8 cellular contexts compared by ENCODE assay signal in genomic region chr12:131950182-131950913, GRCh38. TPM values are rescaled to one million over a fixed set of nuclear protein-coding genes. Genes with fewer than 3 reads are reported as not detected.
DNase-seq lines count a peak whose midpoint lies in the region; ATAC-seq and TF ChIP-seq lines count a peak whose summit lies in the region.

No MANE protein-coding gene starts in this region.

- peak overlapping the region; percentile 91 to 98 (median 97) for H3K9ac ChIP-seq in BLaER1 treated with 17β-estradiol and CSF1 and Interleukin-3, amounts not matched to agents 10 nM and 100 nM

- TF ChIP-seq CTCF in epithelial cell of esophagus (IDR thresholded peaks at IDR 0.05; ENCODE audit: insufficient read depth, low read depth, low read length, missing control alignments) (no peak), type B pancreatic cell (conservative IDR thresholded peaks at IDR 0.05) (no peak)

- H3K4me3 Mint-ChIP-seq in naive B cell: peak overlapping the region; percentile 84 to 96 (median 91)
- peak overlapping the region; percentile 90 for H3K4me3 Mint-ChIP-seq in type B pancreatic cell

- peak overlapping the region; percentile 75 to 99 (median 91) for H3K4me2 ChIP-seq in BLaER1 treated with 17β-estradiol and CSF1 and Interleukin-3, amounts not matched to agents 10 nM and 100 nM

- H3K9me3 Mint-ChIP-seq in naive B cell (no peaks in the 10 kb centered on the region), type B pancreatic cell (no peaks in the 10 kb centered on the region)

- DNase-seq in activated CD4-positive, alpha-beta T cell treated with anti-CD3 and anti-CD28 coated beads for 4 hours: peak; percentile 48 to 58
- DNase-seq in epithelial cell of esophagus (ENCODE audit: low read depth): peak; percentile 17
- peak; percentile 26 for DNase-seq in naive B cell
- peak; percentile 72 for DNase-seq in type B pancreatic cell (ENCODE audit: extremely low spot score, unreplicated experiment)
- DNase-seq in NCI-H187 (lab: John Stamatoyannopoulos, UW): no peak

- H3K27me3 Mint-ChIP-seq in naive B cell (no peaks in the 10 kb centered on the region), type B pancreatic cell (no peaks in the 10 kb centered on the region)

- H3K36me3 Mint-ChIP-seq in naive B cell (peaks cover 0 to under 1% of the 10 kb centered on the region in 2 donors), type B pancreatic cell (peaks cover 3% of the 10 kb centered on the region)

- peak overlapping the region; percentile 72 to 96 (median 92) for H3K27ac ChIP-seq in BLaER1 treated with 17β-estradiol and CSF1 and Interleukin-3, amounts not matched to agents 10 nM and 100 nM

- H3K9me3 ChIP-seq in BLaER1 treated with 17β-estradiol and CSF1 and Interleukin-3, amounts not matched to agents 10 nM and 100 nM (replicated peaks in 1 of 11): no peaks in the 10 kb centered on the region

- peak; percentile 36 for ATAC-seq in GM19351 (IDR thresholded peaks at IDR 0.05; ENCODE audit: unreplicated experiment)
- ATAC-seq in HG03439 (IDR thresholded peaks at IDR 0.05; ENCODE audit: unreplicated experiment): peak; percentile 41
- ATAC-seq in naive B cell (ENCODE audit: low read depth in 2 of 2): peak; percentile 8 to 11

- H3K4me1 Mint-ChIP-seq in naive B cell (peaks cover 16 to 46% (median 35%) of the 10 kb centered on the region in 3 donors), type B pancreatic cell (ENCODE audit: unreplicated experiment) (peaks cover 15% of the 10 kb centered on the region)

- H3K27ac Mint-ChIP-seq in naive B cell (peak overlapping the region; percentile 75 to 93 (median 88)), type B pancreatic cell (peak overlapping the region; percentile 79)

- peak overlapping the region; percentile 92 to 100 (median 98) for H3K4me3 ChIP-seq in BLaER1 treated with 17β-estradiol and CSF1 and Interleukin-3, amounts not matched to agents 10 nM and 100 nM
- peak overlapping the region; percentile 72 for H3K4me3 ChIP-seq in epithelial cell of esophagus (ENCODE audit: low read length)

- peaks cover 19 to 66% (median 55%) of the 10 kb centered on the region in 11 experiments; a peak in 21 of 22 replicates for H4K20me1 ChIP-seq in BLaER1 treated with 17β-estradiol and CSF1 and Interleukin-3, amounts not matched to agents 10 nM and 100 nM

- peaks cover 15 to 47% (median 34%) of the 10 kb centered on the region in 10 experiments for H3K4me1 ChIP-seq in BLaER1 treated with 17β-estradiol and CSF1 and Interleukin-3, amounts not matched to agents 10 nM and 100 nM

- peaks cover 0 to 10% (median 3%) of the 10 kb centered on the region in 11 experiments; a peak in 7 of 22 replicates for H3K36me3 ChIP-seq in BLaER1 treated with 17β-estradiol and CSF1 and Interleukin-3, amounts not matched to agents 10 nM and 100 nM

- no peaks in the 10 kb centered on the region for H3K27me3 ChIP-seq in BLaER1 treated with 17β-estradiol and CSF1 and Interleukin-3, amounts not matched to agents 10 nM and 100 nM

RNA-seq across cellular contexts. Expression of gene EP400, which starts 0.6 kb away (rescaled TPM):
- 10 to 100 TPM in 1 of 6 donors, 1 to 10 TPM in 5; 5.8 to 11.7 (median 6.4) TPM for polyA plus RNA-seq in naive B cell (ENCODE audit: low read depth in 6 of 6)
- total RNA-seq in type B pancreatic cell (ENCODE audit: low replicate concordance): 41.4 and 55.2 TPM in 2 replicates

RNA-seq across cellular contexts. Expression of gene PUS1, which starts 21.3 kb away (rescaled TPM):
- 10 to 100 TPM in 5 of 6 donors, 1 to 10 TPM in 1; 9.7 to 43.2 (median 22.5) TPM for polyA plus RNA-seq in naive B cell (ENCODE audit: low read depth in 6 of 6)
- 32.2 and 38.1 TPM in 2 replicates for total RNA-seq in type B pancreatic cell (ENCODE audit: low replicate concordance)

RNA-seq across cellular contexts. Expression of gene ULK1, which starts 55.9 kb away (rescaled TPM):
- 1 to 10 TPM in 1 of 6 donors, under 1 TPM in 5; 0.22 to 2.1 (median 0.73) TPM for polyA plus RNA-seq in naive B cell (ENCODE audit: low read depth in 6 of 6)
- 80.0 and 99.3 TPM in 2 replicates for total RNA-seq in type B pancreatic cell (ENCODE audit: low replicate concordance)

Comparison
In these comparisons a context has a peak if more than half of its experiments do, and no peak if none do; other contexts are left out.
1. DNase-seq: peak in activated CD4-positive, alpha-beta T cell treated with anti-CD3 and anti-CD28 coated beads for 4 hours (2 of 2), epithelial cell of esophagus (single experiment), naive B cell (single experiment) and type B pancreatic cell (single experiment); none in NCI-H187 (0 of 2).
2. Peak in every context shown above with its lines, with median percentiles within 50 percentile points of each other: ATAC-seq.